ENCODE assay signal across 13 cellular contexts in the genomic region with DNA sequence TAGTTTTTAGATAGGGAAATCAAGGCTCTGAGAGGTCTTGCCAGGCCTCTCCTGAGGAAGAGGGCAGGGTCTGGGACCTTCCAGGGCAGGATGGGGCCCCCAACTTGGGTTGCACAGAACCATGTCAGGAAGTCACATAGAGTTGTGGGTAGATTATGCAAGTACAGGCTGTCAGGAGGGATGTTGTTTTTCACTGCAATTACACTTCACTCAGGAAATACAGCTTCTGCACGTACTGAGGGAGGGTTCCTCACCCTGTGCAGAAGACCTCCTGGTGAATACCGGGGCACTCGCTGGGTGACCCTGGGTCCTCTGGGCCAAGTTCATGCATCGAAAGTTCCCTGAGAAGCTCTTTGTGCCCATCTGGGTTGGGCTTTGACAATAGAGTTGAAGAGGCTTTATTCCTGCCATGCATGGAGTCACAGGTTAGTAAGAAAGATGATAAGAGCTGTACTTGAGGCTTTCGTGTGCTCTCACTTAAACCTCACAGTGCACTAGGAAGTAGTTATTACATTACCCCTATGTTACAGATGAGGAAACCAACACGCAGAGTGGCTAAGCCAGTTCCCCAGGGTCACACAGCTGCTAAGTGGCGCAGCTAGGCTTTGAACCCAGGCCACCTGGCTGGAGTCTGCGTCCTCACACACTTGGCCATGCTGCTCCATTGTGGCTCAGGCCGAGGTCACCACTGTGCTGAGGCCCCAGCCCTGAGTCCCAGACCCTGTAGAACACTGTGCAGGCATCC. TPM values are rescaled to one million over a fixed set of nuclear protein-coding genes. Genes with fewer than 3 reads are reported as not detected.
A peak's percentile ranks its signal among the peaks of the same experiment; 100 is the strongest.
DNase-seq lines count a peak whose midpoint lies in the region; ATAC-seq, FAIRE-seq and TF ChIP-seq lines count a peak whose summit lies in the region.
"Had no signal": no experiment of that assay in that cellular context is flagged by ENCODE, and none has a peak within 500 bp of the region (broad histone marks: within the 10 kb centered on the region; RNA-seq: fewer than 3 reads in every experiment).

No MANE protein-coding gene starts in this region.

- no peaks in the 10 kb centered on the region for H3K9me3 Mint-ChIP-seq in CD4-positive, CD25-positive, alpha-beta regulatory T cell
- peaks cover 3 to 15% of the 10 kb centered on the region in 2 donors for H3K9me3 Mint-ChIP-seq in activated naive CD4-positive, alpha-beta T cell treated with anti-CD3 and anti-CD28 coated beads, Interleukin-2, amount 50 U/mL, for 72 hours

- no peak for FAIRE-seq in kidney (lab: Jason Lieb, UNC)

- H3K9me3 ChIP-seq in CD4-positive, CD25-positive, alpha-beta regulatory T cell (ENCODE audit: control insufficient read depth in 2 of 2, low read length in 2 of 2): no peaks in the 10 kb centered on the region
- no peaks in the 10 kb centered on the region for H3K9me3 ChIP-seq in mononuclear cell (ENCODE audit: low read depth, low read length)
- H3K9me3 ChIP-seq in kidney (ENCODE audit: control insufficient read depth in 1 of 2, low read length in 2 of 2): no peaks in the 10 kb centered on the region
- peaks cover 8% of the 10 kb centered on the region for H3K9me3 ChIP-seq in MG63

- intact Hi-C loops in kidney (cut with DNase I): no loop called here

- peak overlapping the region; percentile 81 for H3K27ac ChIP-seq in CD4-positive, CD25-positive, alpha-beta regulatory T cell (ENCODE audit: insufficient read depth, low read length, poor library complexity, severe bottlenecking)
- H3K27ac ChIP-seq in kidney (ENCODE audit: low read depth in 2 of 2, low read length in 2 of 2): peak overlapping the region in 1 of 2 donors; percentile 69

- H3K9ac ChIP-seq in kidney (ENCODE audit: low read length in 2 of 2): no peak overlapping the region

- peak overlapping the region; percentile 82 to 86 (median 84) for H3K4me3 Mint-ChIP-seq in CD4-positive, CD25-positive, alpha-beta regulatory T cell

- TF ChIP-seq CTCF in kidney (IDR thresholded peaks at IDR 0.05; ENCODE audit: borderline replicate concordance, extremely low read depth, insufficient read depth): no peak

- H3K36me3 ChIP-seq in CD4-positive, CD25-positive, alpha-beta regulatory T cell (ENCODE audit: control insufficient read depth, insufficient read depth, low read length): no peaks in the 10 kb centered on the region
- H3K36me3 ChIP-seq in kidney (ENCODE audit: control insufficient read depth in 1 of 2, insufficient read depth in 2 of 2, low read length in 2 of 2) (no peaks in the 10 kb centered on the region), MG63 (no peaks in the 10 kb centered on the region)

- peak in 2 of 3 donors; percentile 70 to 90 for DNase-seq in CD4-positive, CD25-positive, alpha-beta regulatory T cell
- DNase-seq in KG1 (lab: John Stamatoyannopoulos, UW) (peak; percentile 52), kidney (no peak), MG63 (no peak)
- no peak for DNase-seq in activated naive CD4-positive, alpha-beta T cell treated with anti-CD3 and anti-CD28 coated beads, Interleukin-2, amount 50 U/mL, for 72 hours (ENCODE audit: low spot score in 2 of 2)
- DNase-seq: activated CD8-positive, alpha-beta memory T cell treated with anti-CD3 and anti-CD28 coated beads, Interleukin-2, amount 50 U/mL, for 48 hours; NCI-H1048; RPMI8226; stimulated activated CD4-positive, alpha-beta T cell treated with anti-CD3 and anti-CD28 coated beads, Interleukin-12 subunit alpha, Interleukin-12 subunit beta, amount 100 ng/mL, for 4 hours had no signal

- H3K27ac Mint-ChIP-seq in CD4-positive, CD25-positive, alpha-beta regulatory T cell: peak overlapping the region; percentile 96 to 100 (median 99)
- H3K27ac Mint-ChIP-seq in activated naive CD4-positive, alpha-beta T cell treated with anti-CD3 and anti-CD28 coated beads, Interleukin-2, amount 50 U/mL, for 72 hours: peak overlapping the region; percentile 44 to 80

- H3K4me3 ChIP-seq in CD4-positive, CD25-positive, alpha-beta regulatory T cell (ENCODE audit: low read depth, low read length): peak overlapping the region; percentile 75
- H3K4me3 ChIP-seq in mononuclear cell (ENCODE audit: low read length) (peak overlapping the region; percentile 0), kidney (ENCODE audit: low read length in 2 of 2) (no peak overlapping the region), MG63 (no peak overlapping the region)

- no peaks in the 10 kb centered on the region for H3K27me3 Mint-ChIP-seq in CD4-positive, CD25-positive, alpha-beta regulatory T cell

- H3K27me3 ChIP-seq in CD4-positive, CD25-positive, alpha-beta regulatory T cell (ENCODE audit: control insufficient read depth, insufficient read depth, low read length): no peaks in the 10 kb centered on the region
- H3K27me3 ChIP-seq in mononuclear cell (ENCODE audit: insufficient read depth, low read length): no peaks in the 10 kb centered on the region
- H3K27me3 ChIP-seq in MG63: no peaks in the 10 kb centered on the region

- peak; percentile 80 to 83 for ATAC-seq in CD4-positive, CD25-positive, alpha-beta regulatory T cell (ENCODE audit: low read depth in 2 of 2)
- peak; percentile 46 to 51 for ATAC-seq in activated naive CD4-positive, alpha-beta T cell treated with anti-CD3 and anti-CD28 coated beads, Interleukin-2, amount 50 U/mL, for 72 hours
- ATAC-seq in HG03196 (IDR thresholded peaks at IDR 0.05; ENCODE audit: unreplicated experiment) (no peak), HG03439 (IDR thresholded peaks at IDR 0.05; ENCODE audit: unreplicated experiment) (no peak)
- ATAC-seq: left lobe of liver had no signal

- peaks cover 85% of the 10 kb centered on the region for H3K4me1 ChIP-seq in CD4-positive, CD25-positive, alpha-beta regulatory T cell (ENCODE audit: control insufficient read depth, insufficient read depth, low read length, poor library complexity, severe bottlenecking)
- H3K4me1 ChIP-seq in mononuclear cell (ENCODE audit: insufficient read depth, low read length) (peaks cover 98% of the 10 kb centered on the region), kidney (ENCODE audit: control insufficient read depth in 1 of 2, insufficient read depth in 1 of 2, low read depth in 1 of 2, low read length in 2 of 2) (peaks cover 0 to 10% of the 10 kb centered on the region in 2 donors)

- H3K36me3 Mint-ChIP-seq in CD4-positive, CD25-positive, alpha-beta regulatory T cell: peaks cover 5% of the 10 kb centered on the region
- H3K36me3 Mint-ChIP-seq in activated naive CD4-positive, alpha-beta T cell treated with anti-CD3 and anti-CD28 coated beads, Interleukin-2, amount 50 U/mL, for 72 hours: peaks cover 11 to 42% of the 10 kb centered on the region in 2 donors

- H3K4me1 Mint-ChIP-seq in CD4-positive, CD25-positive, alpha-beta regulatory T cell: peaks cover 40 to 97% (median 65%) of the 10 kb centered on the region in 4 donors

RNA-seq across cellular contexts. Expression of gene TNFRSF1B, which starts 16.2 kb away (rescaled TPM):
- 252 TPM for total RNA-seq in CD4-positive, CD25-positive, alpha-beta regulatory T cell
- 100 to 1,000 TPM; 347 to 450 (median 421) TPM for polyA plus RNA-seq in CD4-positive, CD25-positive, alpha-beta regulatory T cell
- total RNA-seq in activated naive CD4-positive, alpha-beta T cell treated with anti-CD3 and anti-CD28 coated beads, Interleukin-2, amount 50 U/mL, for 72 hours: 100 to 1,000 TPM in 1 of 2 donors, 10 to 100 TPM in 1; 98.1 to 143 TPM
- total RNA-seq in mononuclear cell: 210 TPM
- total RNA-seq in kidney: 47.1 TPM
- 7.7 TPM for polyA plus RNA-seq in kidney (ENCODE audit: insufficient read depth, low read depth, low replicate concordance)
- total RNA-seq in MG63 (2014; rRNA removed; shearing (Covaris generic); ENCODE audit: low replicate concordance): 2.5 and 3.9 TPM in 2 replicates

Comparison
In these comparisons a context has a peak if more than half of its experiments do, and no peak if none do; other contexts are left out.
1. ATAC-seq: peak in CD4-positive, CD25-positive, alpha-beta regulatory T cell (2 of 2) and activated naive CD4-positive, alpha-beta T cell treated with anti-CD3 and anti-CD28 coated beads, Interleukin-2, amount 50 U/mL, for 72 hours (2 of 2); none in HG03196 (single experiment) and HG03439 (single experiment).
2. DNase-seq: peak in CD4-positive, CD25-positive, alpha-beta regulatory T cell (2 of 3) and KG1 (single experiment); none in activated naive CD4-positive, alpha-beta T cell treated with anti-CD3 and anti-CD28 coated beads, Interleukin-2, amount 50 U/mL, for 72 hours (0 of 2), kidney (single experiment) and MG63 (single experiment).
3. H3K4me3 ChIP-seq: peak in CD4-positive, CD25-positive, alpha-beta regulatory T cell (single experiment) and mononuclear cell (single experiment); none in kidney (0 of 2) and MG63 (single experiment).